ENCODE assay signal across 2 cellular contexts in the genomic region with DNA sequence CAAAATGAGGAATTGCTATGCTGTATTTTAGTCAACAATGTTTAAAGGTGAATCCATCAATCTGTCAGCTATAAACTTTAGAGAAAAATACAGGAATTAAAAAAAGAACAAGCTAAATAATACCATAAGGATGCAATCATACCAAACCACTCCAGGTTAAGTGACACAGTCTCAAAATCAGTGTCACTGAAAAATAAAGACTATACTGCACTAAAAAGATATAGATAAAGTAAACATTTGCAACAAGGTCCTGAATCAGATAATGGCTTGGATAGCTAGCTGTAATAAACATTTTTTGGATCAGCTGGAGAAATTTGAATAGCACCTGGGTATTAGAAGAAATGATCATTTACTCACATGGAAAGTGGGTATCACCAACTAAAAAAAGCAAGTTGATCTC.
A peak's percentile ranks its signal among the peaks of the same experiment; 100 is the strongest.
TF ChIP-seq lines count a peak whose summit lies in the region.

No MANE protein-coding gene starts in this region.

TF ChIP-seq in GM23338, 12 proteins besides CTCF, POLR2A, EP300 and RAD21:
- no peak for TF ChIP-seq ETS1 (IDR thresholded peaks at IDR 0.05)
- TF ChIP-seq ZNF331 (CRISPR knock-in tag; IDR thresholded peaks at IDR 0.05; ENCODE audit: low read depth), result no peak
- TF ChIP-seq POLR2AphosphoS5 (IDR thresholded peaks at IDR 0.05; ENCODE audit: low read depth), result no peak
- no peak for TF ChIP-seq ZNF462 (CRISPR knock-in tag; IDR thresholded peaks at IDR 0.05)
- TF ChIP-seq EZH2phosphoT487 (IDR thresholded peaks at IDR 0.05; ENCODE audit: unreplicated experiment), result no peak
- TF ChIP-seq ZNF114 (CRISPR knock-in tag; IDR thresholded peaks at IDR 0.05), result no peak
- TF ChIP-seq JUNB (IDR thresholded peaks at IDR 0.05; ENCODE audit: unreplicated experiment), result no peak
- TF ChIP-seq EZH2 (IDR thresholded peaks at IDR 0.05; ENCODE audit: low read depth, unreplicated experiment), result no peak
- TF ChIP-seq STAT1 (IDR thresholded peaks at IDR 0.05; ENCODE audit: unreplicated experiment), result no peak
TF ChIP-seq in GM23338: peak in this region for 0.

TF ChIP-seq in K562, 482 proteins besides CTCF, POLR2A, EP300 and RAD21:
- TF ChIP-seq CBFA2T3 (IDR thresholded peaks at IDR 0.05), result peak; percentile 50
- TF ChIP-seq SP2 (IDR thresholded peaks at IDR 0.05; ENCODE audit: extremely low read depth, low read depth, low read length, poor library complexity, severe bottlenecking), result no peak
- peak in 1 of 2 experiments; percentile 81; a peak in 3 of 4 replicates for TF ChIP-seq KDM1A (IDR thresholded peaks at IDR 0.05)
- TF ChIP-seq CCNT2 (IDR thresholded peaks at IDR 0.05; ENCODE audit: borderline replicate concordance, extremely low read depth, insufficient read length, low read depth, low read length), result no peak
- TF ChIP-seq BRCA1 (IDR thresholded peaks at IDR 0.05), result no peak
- TF ChIP-seq BRCA1 (CRISPR knock-in tag; IDR thresholded peaks at IDR 0.05), result no peak
- TF ChIP-seq HMGN3 (IDR thresholded peaks at IDR 0.05; ENCODE audit: borderline replicate concordance, extremely low read depth, insufficient read length, low read depth, low read length), result no peak
- no peak for TF ChIP-seq ARID2 (IDR thresholded peaks at IDR 0.05)
- peak in 1 of 2 experiments; percentile 73; a peak in 1 of 4 replicates for TF ChIP-seq RCOR1 (IDR thresholded peaks at IDR 0.05; ENCODE audit: borderline replicate concordance in 1 of 2, low read depth in 2 of 2, low read length in 2 of 2)
- TF ChIP-seq MTA2 (IDR thresholded peaks at IDR 0.05; ENCODE audit: low read depth), result no peak
